Comparison of ENCODE assay signal across 8 cellular contexts in the genomic region with DNA sequence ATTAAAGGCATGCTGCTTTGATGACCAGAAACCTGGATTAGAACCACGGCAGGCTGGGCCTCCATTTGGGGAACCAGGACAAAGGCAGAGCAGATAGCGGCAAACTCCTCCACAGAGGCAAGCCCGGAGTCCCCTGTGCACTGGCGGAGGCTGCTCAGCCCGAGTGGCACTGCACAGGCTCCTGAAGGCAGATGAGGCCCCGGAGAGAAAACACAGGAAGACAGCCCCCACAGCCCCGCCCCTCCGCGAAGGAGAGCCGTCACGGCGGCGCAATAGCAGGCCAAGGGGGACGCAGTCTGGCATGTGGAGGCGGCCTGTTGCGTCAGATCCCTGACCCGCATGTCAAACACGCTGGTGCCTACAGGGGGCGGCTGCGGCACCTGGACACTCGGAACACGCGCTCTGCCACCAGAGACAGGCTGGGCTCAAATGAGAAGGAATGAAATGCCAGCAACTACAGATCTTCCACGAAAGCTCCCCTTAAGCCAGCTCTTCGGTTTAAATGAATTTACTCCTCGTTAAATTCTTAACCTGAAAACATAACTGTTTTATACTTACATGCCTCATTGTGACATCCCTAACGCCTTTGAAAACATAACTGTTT.
DNase-seq lines count a peak whose midpoint lies in the region; ATAC-seq and TF ChIP-seq lines count a peak whose summit lies in the region.

No MANE protein-coding gene starts in this region.

- no peak for ATAC-seq in HG03460 (IDR thresholded peaks at IDR 0.05; ENCODE audit: unreplicated experiment)

- DNase-seq in GM10248 (ENCODE audit: extremely low spot score) (peak; percentile 87), NAMALWA (ENCODE audit: low spot score) (peak; percentile 87), medulla oblongata (ENCODE audit: extremely low spot score) (peak; percentile 87), DMS79 (lab: John Stamatoyannopoulos, UW) (no peak)
- peak; percentile 34 to 64 for DNase-seq in activated CD8-positive, alpha-beta memory T cell treated with anti-CD3 and anti-CD28 coated beads for 4 hours (ENCODE audit: low read depth in 2 of 2)
- peak; percentile 68 for DNase-seq in effector CD8-positive, alpha-beta T cell (lab: John Stamatoyannopoulos, UW)
- peak; percentile 32 for DNase-seq in stimulated activated CD8-positive, alpha-beta memory T cell treated with anti-CD3 and anti-CD28 coated beads, Interleukin-15, amount 100 ng/mL, for 1 hour (ENCODE audit: low read depth)

- CTCF ChIA-PET in GM10248 (lab: Yijun Ruan, JAX) = interaction anchor here (0.9 to 1.3 kb wide), 6 partner anchors 8 to 99 kb away, joined by 3 to 4 read pairs (median 4); no protein-coding TSS in a partner anchor

- POLR2A ChIA-PET in GM10248 (lab: Yijun Ruan, JAX) = no interaction called here

- peak; percentile 64 for TF ChIP-seq CTCF in GM10248 (IDR thresholded peaks at IDR 0.05; ENCODE audit: control extremely low read depth, extremely low read depth, low read depth, missing control alignments)
